15 cellular contexts compared by ENCODE assay signal in genomic region chr3:45309876-45310275, GRCh38.
"Had no signal": no experiment of that assay in that cellular context is flagged by ENCODE, and none has a peak within 500 bp of the region (broad histone marks: within the 10 kb centered on the region; RNA-seq: fewer than 3 reads in every experiment).

No MANE protein-coding gene starts in this region.

- H3K9me3 ChIP-seq: adrenal gland, esophagus squamous epithelium, thoracic aorta, upper lobe of left lung had no signal

- H3K27me3 ChIP-seq: adrenal gland, upper lobe of left lung had no signal

- H3K27ac Mint-ChIP-seq: activated naive CD4-positive, alpha-beta T cell treated with anti-CD3 and anti-CD28 coated beads, Interleukin-2, amount 50 U/mL, for 72 hours; effector memory CD8-positive, alpha-beta T cell; naive thymus-derived CD8-positive, alpha-beta T cell; stimulated activated memory B cell treated with anti-CD40 and anti-IgM and Interleukin-4, amounts not matched to agents 10 μg/mL and 1 μg/mL and 100 μg/mL, for 72 hours had no signal

- H3K4me2 ChIP-seq: smooth muscle cell had no signal

- H3K36me3 Mint-ChIP-seq: activated naive CD4-positive, alpha-beta T cell treated with anti-CD3 and anti-CD28 coated beads, Interleukin-2, amount 50 U/mL, for 72 hours; naive thymus-derived CD8-positive, alpha-beta T cell; stimulated activated memory B cell treated with anti-CD40 and anti-IgM and Interleukin-4, amounts not matched to agents 10 μg/mL and 1 μg/mL and 100 μg/mL, for 72 hours had no signal

- ATAC-seq: activated naive CD4-positive, alpha-beta T cell treated with anti-CD3 and anti-CD28 coated beads, Interleukin-2, amount 50 U/mL, for 72 hours; effector memory CD8-positive, alpha-beta T cell; naive thymus-derived CD8-positive, alpha-beta T cell; sciatic nerve; stimulated activated memory B cell treated with anti-CD40 and anti-IgM and Interleukin-4, amounts not matched to agents 10 μg/mL and 1 μg/mL and 100 μg/mL, for 72 hours had no signal

- H2AFZ ChIP-seq: parathyroid adenoma had no signal

- H3K79me2 ChIP-seq: parathyroid adenoma had no signal

- H3K36me3 ChIP-seq: adrenal gland, esophagus squamous epithelium, thoracic aorta, upper lobe of left lung had no signal

- H3K4me1 ChIP-seq: adrenal gland, parathyroid adenoma, upper lobe of left lung had no signal

- H3K4me1 Mint-ChIP-seq: naive thymus-derived CD8-positive, alpha-beta T cell; stimulated activated memory B cell treated with anti-CD40 and anti-IgM and Interleukin-4, amounts not matched to agents 10 μg/mL and 1 μg/mL and 100 μg/mL, for 72 hours had no signal

- H3K27ac ChIP-seq: adrenal gland, esophagus squamous epithelium, parathyroid adenoma, thoracic aorta, upper lobe of left lung had no signal

- H3K4me3 Mint-ChIP-seq: effector memory CD8-positive, alpha-beta T cell; naive thymus-derived CD8-positive, alpha-beta T cell; stimulated activated memory B cell treated with anti-CD40 and anti-IgM and Interleukin-4, amounts not matched to agents 10 μg/mL and 1 μg/mL and 100 μg/mL, for 72 hours had no signal

- DNase-seq: activated CD4-positive, alpha-beta T cell treated with anti-CD3 and anti-CD28 coated beads, Interleukin-2, amount 50 U/mL, for 48 hours; activated gamma-delta T cell treated with Interleukin-2 at 50 U/mL for 16 hours; adrenal gland; dermis blood vessel endothelial cell; effector memory CD8-positive, alpha-beta T cell; esophagus squamous epithelium; naive thymus-derived CD8-positive, alpha-beta T cell; stimulated activated CD4-positive, alpha-beta T cell treated with anti-CD3 and anti-CD28 coated beads, Interleukin-4, amount 100 ng/mL, for 1 hour; upper lobe of left lung had no signal

- H3K9me3 Mint-ChIP-seq: activated naive CD4-positive, alpha-beta T cell treated with anti-CD3 and anti-CD28 coated beads, Interleukin-2, amount 50 U/mL, for 72 hours; effector memory CD8-positive, alpha-beta T cell; stimulated activated memory B cell treated with anti-CD40 and anti-IgM and Interleukin-4, amounts not matched to agents 10 μg/mL and 1 μg/mL and 100 μg/mL, for 72 hours had no signal

- H3K4me3 ChIP-seq: adrenal gland, esophagus squamous epithelium, smooth muscle cell, thoracic aorta, upper lobe of left lung had no signal
